ENCODE assay signal across 1 cellular context in genomic region chr13:23652909-23653726, GRCh38.
TF ChIP-seq lines count a peak whose summit lies in the region.

No MANE protein-coding gene starts in this region.

TF ChIP-seq in HepG2, 621 proteins besides CTCF, POLR2A, EP300 and RAD21 (continued from another document):
- TF ChIP-seq SKIL (CRISPR knock-in tag; IDR thresholded peaks at IDR 0.05; ENCODE audit: borderline replicate concordance) (no peak), POGZ (CRISPR knock-in tag; IDR thresholded peaks at IDR 0.05) (0 out of 2 replicates have a peak, but pooled peaks have one; percentile 17), ZMYM4 (CRISPR knock-in tag; IDR thresholded peaks at IDR 0.05) (peak; percentile 50; the same call in 1 of the 2 replicates), ZNF484 (CRISPR knock-in tag; IDR thresholded peaks at IDR 0.05; ENCODE audit: borderline replicate concordance, low read depth) (no peak), ZNF12 (CRISPR knock-in tag; IDR thresholded peaks at IDR 0.05) (peak; percentile 84), ZBTB4 (CRISPR knock-in tag; IDR thresholded peaks at IDR 0.05; ENCODE audit: borderline replicate concordance) (peak; percentile 44; the same call in 1 of the 2 replicates), JUNB (CRISPR knock-in tag; IDR thresholded peaks at IDR 0.05; ENCODE audit: borderline replicate concordance) (0 out of 2 replicates have a peak, but pooled peaks have one; percentile 33), ASH2L (IDR thresholded peaks at IDR 0.05; ENCODE audit: insufficient read length, low read depth, low read length) (no peak)
